9 cellular contexts compared by ENCODE assay signal in the genomic region with DNA sequence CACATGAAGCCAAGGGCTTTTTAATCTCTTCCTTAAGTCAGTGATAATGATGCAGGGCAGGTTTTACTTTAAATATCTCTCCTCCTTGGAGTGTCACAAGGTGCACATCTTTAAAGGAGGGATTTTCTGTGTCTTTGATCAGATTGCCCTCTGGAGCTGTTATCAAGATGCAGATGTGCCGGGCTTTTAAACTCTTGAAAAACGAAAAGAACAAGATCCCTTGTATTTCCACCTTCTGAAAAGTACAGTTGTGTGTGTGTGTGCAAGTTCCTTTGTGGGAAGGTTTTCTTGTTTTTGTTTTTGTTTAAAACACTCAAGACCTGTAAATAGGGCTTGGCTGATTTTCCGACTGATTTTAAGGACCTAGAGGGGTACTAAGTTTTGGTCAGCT. TPM values are rescaled to one million over a fixed set of nuclear protein-coding genes. Genes with fewer than 3 reads are reported as not detected.
DNase-seq lines count a peak whose midpoint lies in the region; ATAC-seq and TF ChIP-seq lines count a peak whose summit lies in the region.
"Had no signal": no experiment of that assay in that cellular context is flagged by ENCODE, and none has a peak within 500 bp of the region (broad histone marks: within the 10 kb centered on the region; RNA-seq: fewer than 3 reads in every experiment).

No MANE protein-coding gene starts in this region.

- WGBS in urinary bladder = 31% methylated on average over 3 of the region's 3 CpGs

- no peaks in the 10 kb centered on the region for H3K9me3 ChIP-seq in cardiac muscle cell (ENCODE audit: low read depth)
- no peaks in the 10 kb centered on the region for H3K9me3 ChIP-seq in muscle layer of duodenum (ENCODE audit: control insufficient read depth in 1 of 2, low read length in 2 of 2)

- no peaks in the 10 kb centered on the region for H3K36me3 ChIP-seq in cardiac muscle cell
- H3K36me3 ChIP-seq in muscle layer of duodenum (ENCODE audit: control insufficient read depth in 1 of 2, insufficient read depth in 2 of 2, low read length in 2 of 2) = no peaks in the 10 kb centered on the region
- H3K36me3 ChIP-seq in urinary bladder (ENCODE audit: insufficient read depth) = no peaks in the 10 kb centered on the region

- H3K9me3 Mint-ChIP-seq in chondrocyte (ENCODE audit: low read depth) = peaks cover 8% of the 10 kb centered on the region

- H3K4me3 ChIP-seq in cardiac muscle cell (peak overlapping the region; percentile 100), muscle layer of duodenum (ENCODE audit: low read depth in 1 of 2, low read length in 2 of 2) (peak overlapping the region; percentile 77 to 91), urinary bladder (ENCODE audit: low read depth, low read length) (peak overlapping the region; percentile 89)

- no peak for ATAC-seq in HG02852 (IDR thresholded peaks at IDR 0.05; ENCODE audit: unreplicated experiment)
- ATAC-seq in HG02973 (IDR thresholded peaks at IDR 0.05; ENCODE audit: unreplicated experiment) = no peak

- peaks cover 22% of the 10 kb centered on the region for H3K4me1 Mint-ChIP-seq in chondrocyte (ENCODE audit: low read depth)

- H3K27ac ChIP-seq in cardiac muscle cell (no peak overlapping the region), muscle layer of duodenum (ENCODE audit: low read length) (peak overlapping the region; percentile 49), urinary bladder (ENCODE audit: low read depth) (no peak overlapping the region)

- no peak for TF ChIP-seq CTCF in cardiac muscle cell (IDR thresholded peaks at IDR 0.05; ENCODE audit: low read depth, low read length)
- no peak for TF ChIP-seq CTCF in chondrocyte (IDR thresholded peaks at IDR 0.05)

- H3K4me3 Mint-ChIP-seq in chondrocyte (ENCODE audit: unreplicated experiment) = peak overlapping the region; percentile 76

- H3K4me1 ChIP-seq in cardiac muscle cell (ENCODE audit: low read depth) = peaks cover 12% of the 10 kb centered on the region
- H3K4me1 ChIP-seq in muscle layer of duodenum (ENCODE audit: control insufficient read depth in 1 of 2, insufficient read depth in 2 of 2, low read length in 2 of 2) = peaks cover 0 to 7% of the 10 kb centered on the region in 2 donors
- H3K4me1 ChIP-seq in urinary bladder (ENCODE audit: insufficient read depth) = no peaks in the 10 kb centered on the region

- H3K27me3 Mint-ChIP-seq in chondrocyte (ENCODE audit: low read depth) = peaks cover 17% of the 10 kb centered on the region

- no peak overlapping the region for H3K27ac Mint-ChIP-seq in chondrocyte (ENCODE audit: unreplicated experiment)

- DNase-seq in cardiac muscle cell (ENCODE audit: low read depth in 1 of 2, low spot score in 1 of 2) = no peak
- no peak for DNase-seq in cardiac septum (ENCODE audit: low spot score)
- no peak for DNase-seq in chondrocyte (ENCODE audit: low spot score)
- DNase-seq in NCI-H82 treated with DMSO at 0.1 percent for 48 hours (lab: John Stamatoyannopoulos, UW; ENCODE audit: unreplicated experiment) = no peak
- DNase-seq: NCI-H2081 treated with DMSO at 0.1 percent for 48 hours had no signal

- H3K36me3 Mint-ChIP-seq in chondrocyte (ENCODE audit: low read depth) = peaks cover 2% of the 10 kb centered on the region

- H3K27me3 ChIP-seq in cardiac muscle cell (no peaks in the 10 kb centered on the region), muscle layer of duodenum (ENCODE audit: low read depth, low read length) (peaks cover 10% of the 10 kb centered on the region)

- intact Hi-C loops in cardiac septum (cut with DNase I) = loop anchor here (5.0 kb wide), 1 partner anchor 227 kb away; no protein-coding TSS in a partner anchor

RNA-seq across cellular contexts. Expression of a gene that starts 1.6 kb away (rescaled TPM):
- total RNA-seq in cardiac muscle cell (24.0 and 24.6 TPM in 2 replicates), cardiac septum (22.0 TPM), chondrocyte (3.0 to 4.1 TPM (median 3.8 TPM) in 3 replicates), urinary bladder (21.4 TPM)
- polyA plus RNA-seq in cardiac muscle cell (21.4 and 25.2 TPM in 2 replicates), urinary bladder (7.8 TPM)
